ENCODE assay signal across 8 cellular contexts in genomic region chr2:160394153-160394552, GRCh38.
DNase-seq lines count a peak whose midpoint lies in the region; ATAC-seq, FAIRE-seq and TF ChIP-seq lines count a peak whose summit lies in the region.

No MANE protein-coding gene starts in this region.

- TF ChIP-seq POLR2A in sigmoid colon (IDR thresholded peaks at IDR 0.05), result no peak

- H3K27ac Mint-ChIP-seq in activated naive CD4-positive, alpha-beta T cell treated with anti-CD3 and anti-CD28 coated beads for 36 hours, result peak overlapping the region; percentile 83

- H3K36me3 ChIP-seq in pancreas (no peaks in the 10 kb centered on the region), sigmoid colon (no peaks in the 10 kb centered on the region)

- DNase-seq in activated naive CD4-positive, alpha-beta T cell treated with anti-CD3 and anti-CD28 coated beads for 36 hours, result no peak
- no peak for DNase-seq in activated naive CD4-positive, alpha-beta T cell (lab: John Stamatoyannopoulos, UW)
- DNase-seq in SKM-1 (lab: John Stamatoyannopoulos, UW; ENCODE audit: unreplicated experiment) (peak; percentile 78), renal cortical epithelial cell (ENCODE audit: low read depth) (peak; percentile 53), NCI-H524 treated with DMSO at 0.1 percent for 48 hours (lab: John Stamatoyannopoulos, UW) (no peak), pancreas (no peak), sigmoid colon (no peak)

- CTCF ChIA-PET in activated naive CD4-positive, alpha-beta T cell treated with anti-CD3 and anti-CD28 coated beads for 36 hours (lab: Charles Lee), result interaction anchor here (0.9 to 2.7 kb wide), 2 partner anchors 12 to 70 kb away, joined by 3 to 8 read pairs; no protein-coding TSS in a partner anchor

- TF ChIP-seq EP300 in sigmoid colon (IDR thresholded peaks at IDR 0.05), result no peak

- no peaks in the 10 kb centered on the region for H3K36me3 Mint-ChIP-seq in activated naive CD4-positive, alpha-beta T cell treated with anti-CD3 and anti-CD28 coated beads for 36 hours (ENCODE audit: low read depth)

- no peak for FAIRE-seq in pancreas (lab: Jason Lieb, UNC)

- H3K4me3 ChIP-seq in pancreas (no peak overlapping the region), sigmoid colon (no peak overlapping the region)

- peaks cover 60% of the 10 kb centered on the region for H3K4me1 Mint-ChIP-seq in activated naive CD4-positive, alpha-beta T cell treated with anti-CD3 and anti-CD28 coated beads for 36 hours (ENCODE audit: low read depth)

- no peaks in the 10 kb centered on the region for H3K27me3 Mint-ChIP-seq in activated naive CD4-positive, alpha-beta T cell treated with anti-CD3 and anti-CD28 coated beads for 36 hours (ENCODE audit: low read depth)

- H3K9me3 Mint-ChIP-seq in activated naive CD4-positive, alpha-beta T cell treated with anti-CD3 and anti-CD28 coated beads for 36 hours, result no peaks in the 10 kb centered on the region

- H3K9me3 ChIP-seq in pancreas (no peaks in the 10 kb centered on the region), sigmoid colon (no peaks in the 10 kb centered on the region)

- peak overlapping the region; percentile 26 for H3K4me3 Mint-ChIP-seq in activated naive CD4-positive, alpha-beta T cell treated with anti-CD3 and anti-CD28 coated beads for 36 hours

- intact Hi-C loops in activated naive CD4-positive, alpha-beta T cell treated with anti-CD3 and anti-CD28 coated beads for 36 hours (cut with micrococcal nuclease), result loop anchor here (1.0 kb wide), 3 partner anchors 12 to 72 kb away; no protein-coding TSS in a partner anchor
- intact Hi-C loops in pancreas (cut with DNase I) (no loop called here), sigmoid colon (cut with DNase I) (no loop called here)

- H3K4me1 ChIP-seq in pancreas (no peaks in the 10 kb centered on the region), sigmoid colon (peaks cover 0 to 78% (median 69%) of the 10 kb centered on the region in 4 donors)

- H3K27me3 ChIP-seq in pancreas (no peaks in the 10 kb centered on the region), sigmoid colon (no peaks in the 10 kb centered on the region)

- 79% methylated on average over 1 of the region's 1 CpG for WGBS in pancreas, 2 donors
- 15 to 41% methylated on average over 1 of the region's 1 CpG for WGBS in sigmoid colon, 2 donors

- ATAC-seq in HG03064 (IDR thresholded peaks at IDR 0.05; ENCODE audit: low read depth, unreplicated experiment), result peak; percentile 99
- no peak for ATAC-seq in pancreas

- H3K27ac ChIP-seq in pancreas, result no peak overlapping the region
- H3K27ac ChIP-seq in sigmoid colon, result peak overlapping the region in 2 of 4 donors; percentile 6 to 18

- TF ChIP-seq CTCF in pancreas (IDR thresholded peaks at IDR 0.05) (no peak), sigmoid colon (IDR thresholded peaks at IDR 0.05) (no peak)

Comparison
In these comparisons a context has a peak if more than half of its experiments do, and no peak if none do; other contexts are left out.
1. DNase-seq: peak in SKM-1 (single experiment) and renal cortical epithelial cell (single experiment); none in activated naive CD4-positive, alpha-beta T cell treated with anti-CD3 and anti-CD28 coated beads for 36 hours (single experiment), activated naive CD4-positive, alpha-beta T cell (0 of 4), NCI-H524 treated with DMSO at 0.1 percent for 48 hours (single experiment), pancreas (0 of 6) and sigmoid colon (single experiment).